In the genomic region with DNA sequence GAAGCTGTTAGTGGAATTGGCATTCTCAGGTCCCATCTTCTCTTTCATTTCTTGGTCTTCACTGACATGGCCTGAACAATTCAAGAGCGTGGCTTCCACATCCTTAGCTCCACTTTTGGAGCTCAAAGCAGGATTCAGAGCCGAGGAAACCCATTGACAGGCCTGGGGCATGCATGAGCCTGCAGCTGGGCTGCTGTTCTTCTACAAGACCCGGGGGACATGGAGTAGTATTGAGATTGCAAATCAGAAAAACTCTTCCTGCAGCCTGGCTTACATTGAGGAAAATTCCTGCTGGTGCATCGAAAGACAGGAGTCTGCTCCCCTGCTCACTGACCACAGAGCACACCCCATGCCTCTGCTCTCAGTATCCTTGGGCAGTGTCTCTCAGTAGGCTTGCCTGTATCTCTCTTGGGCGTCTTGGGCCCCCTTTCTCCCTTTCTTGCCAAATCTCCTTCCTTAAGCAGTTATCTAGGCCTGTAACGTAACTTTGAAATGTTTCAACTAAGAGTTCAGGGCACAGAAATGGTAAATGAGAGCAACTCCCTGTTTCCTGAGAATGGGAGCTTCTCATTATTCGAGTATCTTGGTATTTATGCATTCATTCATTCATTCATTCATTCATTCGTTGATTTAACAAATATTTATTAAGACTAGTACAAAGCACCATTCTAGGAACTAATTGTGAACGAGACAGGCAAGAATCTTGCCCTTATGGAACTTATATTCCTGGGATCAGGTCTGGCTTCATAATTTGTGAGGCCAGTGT, we compare ENCODE assay signal across 17 cellular contexts.
DNase-seq lines count a peak whose midpoint lies in the region; ATAC-seq and TF ChIP-seq lines count a peak whose summit lies in the region.
"Had no signal": no experiment of that assay in that cellular context is flagged by ENCODE, and none has a peak within 500 bp of the region (broad histone marks: within the 10 kb centered on the region; RNA-seq: fewer than 3 reads in every experiment).

No MANE protein-coding gene starts in this region.

- H3K9me3 Mint-ChIP-seq in activated naive CD4-positive, alpha-beta T cell treated with anti-CD3 and anti-CD28 coated beads for 36 hours, result no peaks in the 10 kb centered on the region
- H3K9me3 Mint-ChIP-seq: GM23338 had no signal

- CTCF ChIA-PET in activated naive CD4-positive, alpha-beta T cell treated with anti-CD3 and anti-CD28 coated beads for 36 hours (lab: Charles Lee), result no interaction called here

- H3K4me3 Mint-ChIP-seq in activated naive CD4-positive, alpha-beta T cell treated with anti-CD3 and anti-CD28 coated beads for 36 hours, result no peak overlapping the region
- H3K4me3 Mint-ChIP-seq: GM23338 had no signal

- H3K27ac ChIP-seq in BLaER1 (no peak overlapping the region), ascending aorta (peak overlapping the region; percentile 21 to 48), sigmoid colon (peak overlapping the region in 3 of 4 donors; percentile 48 to 69 (median 56))
- H3K27ac ChIP-seq: SK-N-MC had no signal

- no peaks in the 10 kb centered on the region for H3K36me3 Mint-ChIP-seq in activated naive CD4-positive, alpha-beta T cell treated with anti-CD3 and anti-CD28 coated beads for 36 hours (ENCODE audit: low read depth)

- no peak overlapping the region for H3K9ac ChIP-seq in BLaER1

- no peak for TF ChIP-seq EP300 in sigmoid colon (IDR thresholded peaks at IDR 0.05)

- H3K4me3 ChIP-seq in BLaER1, result no peak overlapping the region
- no peak overlapping the region for H3K4me3 ChIP-seq in ascending aorta
- no peak overlapping the region for H3K4me3 ChIP-seq in sigmoid colon
- H3K4me3 ChIP-seq: GM23338, MG63, SK-N-MC had no signal

- H3K27me3 ChIP-seq in BLaER1, result no peaks in the 10 kb centered on the region
- no peaks in the 10 kb centered on the region for H3K27me3 ChIP-seq in ascending aorta
- no peaks in the 10 kb centered on the region for H3K27me3 ChIP-seq in sigmoid colon
- H3K27me3 ChIP-seq: MG63 had no signal

- no peaks in the 10 kb centered on the region for H4K20me1 ChIP-seq in BLaER1

- no peak overlapping the region for H3K27ac Mint-ChIP-seq in activated naive CD4-positive, alpha-beta T cell treated with anti-CD3 and anti-CD28 coated beads for 36 hours
- H3K27ac Mint-ChIP-seq: GM23338 had no signal

- DNase-seq in ascending aorta (ENCODE audit: low spot score in 2 of 2) (no peak), left ventricle myocardium superior (peak; percentile 55), sigmoid colon (no peak), NCI-H1048 (lab: John Stamatoyannopoulos, UW) (no peak)
- no peak for DNase-seq in activated naive CD4-positive, alpha-beta T cell treated with anti-CD3 and anti-CD28 coated beads for 36 hours
- DNase-seq: DMS53, NCI-H1105, NCI-H1694 treated with DMSO at 0.1 percent for 48 hours, NCI-H2107, NCI-H2227 treated with DMSO at 0.1 percent for 48 hours, NCI-H524 had no signal

- no peaks in the 10 kb centered on the region for H3K27me3 Mint-ChIP-seq in activated naive CD4-positive, alpha-beta T cell treated with anti-CD3 and anti-CD28 coated beads for 36 hours (ENCODE audit: low read depth)

- ATAC-seq in left ventricle myocardium superior (peak; percentile 61), HG03378 (IDR thresholded peaks at IDR 0.05; ENCODE audit: unreplicated experiment) (no peak), GM21786 (IDR thresholded peaks at IDR 0.05; ENCODE audit: unreplicated experiment) (no peak)
- ATAC-seq: GM23338 had no signal

- WGBS in sigmoid colon, 2 donors, result 74 to 86% methylated on average over 9 of the region's 9 CpGs

- H3K9me3 ChIP-seq in BLaER1 (peaks cover 49% of the 10 kb centered on the region), ascending aorta (no peaks in the 10 kb centered on the region), sigmoid colon (no peaks in the 10 kb centered on the region)
- H3K9me3 ChIP-seq: MG63 had no signal

- no peak for TF ChIP-seq POLR2A in sigmoid colon (IDR thresholded peaks at IDR 0.05)

- 0 out of 2 replicates have a peak, but pooled peaks cover 3% of the 10 kb centered on the region for H3K36me3 ChIP-seq in BLaER1
- H3K36me3 ChIP-seq in ascending aorta, result no peaks in the 10 kb centered on the region
- H3K36me3 ChIP-seq in sigmoid colon, result no peaks in the 10 kb centered on the region
- H3K36me3 ChIP-seq: MG63 had no signal

- peaks cover 12% of the 10 kb centered on the region for H3K4me1 Mint-ChIP-seq in activated naive CD4-positive, alpha-beta T cell treated with anti-CD3 and anti-CD28 coated beads for 36 hours (ENCODE audit: low read depth)
- H3K4me1 Mint-ChIP-seq: GM23338 had no signal

- H3K4me1 ChIP-seq in BLaER1 (peaks cover 40% of the 10 kb centered on the region), ascending aorta (peaks cover 0 to 15% of the 10 kb centered on the region in 2 donors), sigmoid colon (peaks cover 0 to 43% (median 30%) of the 10 kb centered on the region in 4 donors)

- H3K4me2 ChIP-seq in BLaER1, result peak overlapping the region; percentile 15; the same call in 1 of the 2 replicates
- H3K4me2 ChIP-seq: GM23338 had no signal

- TF ChIP-seq CTCF in ascending aorta (IDR thresholded peaks at IDR 0.05) (no peak), sigmoid colon (IDR thresholded peaks at IDR 0.05) (no peak)

- intact Hi-C loops in ascending aorta (cut with DNase I), result loop anchor here (5.0 to 10.0 kb wide), 2 partner anchors 55 to 642 kb away; no protein-coding TSS in a partner anchor
- intact Hi-C loops in left ventricle myocardium superior (cut with micrococcal nuclease), result no loop called here
- intact Hi-C loops in sigmoid colon (cut with DNase I), result loop anchor here (10.0 kb wide), 1 partner anchor 288 kb away; no protein-coding TSS in a partner anchor
- intact Hi-C loops in activated naive CD4-positive, alpha-beta T cell treated with anti-CD3 and anti-CD28 coated beads for 36 hours (cut with micrococcal nuclease), result no loop called here

Comparison
In these comparisons a context has a peak if more than half of its experiments do, and no peak if none do; other contexts are left out.
1. intact Hi-C loops: an anchor here in ascending aorta (5.0 to 10.0 kb wide) and sigmoid colon (10.0 kb wide); none called in left ventricle myocardium superior and activated naive CD4-positive, alpha-beta T cell treated with anti-CD3 and anti-CD28 coated beads for 36 hours.